In genomic region chr2:217899231-217900009, GRCh38 we compare ENCODE assay signal across 1 cellular context.
TF ChIP-seq lines count a peak whose summit lies in the region.

No MANE protein-coding gene starts in this region.

TF ChIP-seq in HepG2, 621 proteins besides CTCF, POLR2A, EP300 and RAD21 (continued from another document and continues in another):
- TF ChIP-seq THAP9 (CRISPR knock-in tag; IDR thresholded peaks at IDR 0.05; ENCODE audit: borderline replicate concordance) (0 out of 2 replicates have a peak, but pooled peaks have one; percentile 16), MYC (CRISPR knock-in tag; IDR thresholded peaks at IDR 0.05; ENCODE audit: borderline replicate concordance) (peak; percentile 72; the same call in 1 of the 2 replicates), MTF1 (CRISPR knock-in tag; IDR thresholded peaks at IDR 0.05) (no peak), ZNF773 (CRISPR knock-in tag; IDR thresholded peaks at IDR 0.05; ENCODE audit: borderline replicate concordance) (no peak), ATRX (CRISPR knock-in tag; IDR thresholded peaks at IDR 0.05; ENCODE audit: borderline replicate concordance) (no peak), SPEN (CRISPR knock-in tag; IDR thresholded peaks at IDR 0.05; ENCODE audit: low read depth) (peak; percentile 30; the same call in 1 of the 2 replicates), ZSCAN22 (CRISPR knock-in tag; IDR thresholded peaks at IDR 0.05) (no peak), TEAD2 (CRISPR knock-in tag; IDR thresholded peaks at IDR 0.05) (no peak), ZFP37 (CRISPR knock-in tag; IDR thresholded peaks at IDR 0.05; ENCODE audit: borderline replicate concordance) (0 out of 2 replicates have a peak, but pooled peaks have one; percentile 21), SMARCE1 (IDR thresholded peaks at IDR 0.05; ENCODE audit: borderline replicate concordance) (no peak), TIGD3 (CRISPR knock-in tag; IDR thresholded peaks at IDR 0.05; ENCODE audit: borderline replicate concordance) (no peak), DR1 (CRISPR knock-in tag; IDR thresholded peaks at IDR 0.05) (no peak), ZNF781 (CRISPR knock-in tag; IDR thresholded peaks at IDR 0.05; ENCODE audit: borderline replicate concordance, not compliant biosample characterization) (no peak), ZNF550 (CRISPR knock-in tag; IDR thresholded peaks at IDR 0.05; ENCODE audit: borderline replicate concordance) (no peak), PITX1 (CRISPR knock-in tag; IDR thresholded peaks at IDR 0.05) (peak; percentile 35), MIER3 (CRISPR knock-in tag; IDR thresholded peaks at IDR 0.05; ENCODE audit: borderline replicate concordance) (peak; percentile 88), ZNF292 (CRISPR knock-in tag; IDR thresholded peaks at IDR 0.05; ENCODE audit: borderline replicate concordance, low read depth) (peak; percentile 89), ZNF598 (CRISPR knock-in tag; IDR thresholded peaks at IDR 0.05; ENCODE audit: borderline replicate concordance) (0 out of 2 replicates have a peak, but pooled peaks have one; percentile 67), PTBP1 (IDR thresholded peaks at IDR 0.05; ENCODE audit: low read depth, low read length, poor library complexity, severe bottlenecking) (peak; percentile 52), MED8 (CRISPR knock-in tag; IDR thresholded peaks at IDR 0.05; ENCODE audit: insufficient replicate concordance) (no peak), GPN1 (CRISPR knock-in tag; IDR thresholded peaks at IDR 0.05; ENCODE audit: borderline replicate concordance) (no peak), ZNF572 (CRISPR knock-in tag; IDR thresholded peaks at IDR 0.05) (no peak), PHF8 (CRISPR knock-in tag; IDR thresholded peaks at IDR 0.05) (0 out of 2 replicates have a peak, but pooled peaks have one; percentile 15), RXRB (CRISPR knock-in tag; IDR thresholded peaks at IDR 0.05; ENCODE audit: borderline replicate concordance) (peak; percentile 82), LCORL (IDR thresholded peaks at IDR 0.05) (no peak), LCORL (CRISPR knock-in tag; IDR thresholded peaks at IDR 0.05) (peak; percentile 93), SOX13 (IDR thresholded peaks at IDR 0.05) (no peak), SOX13 (CRISPR knock-in tag; conservative IDR thresholded peaks at IDR 0.05 in 1 of 2, IDR thresholded peaks at IDR 0.05 in 1 of 2) (peak in 1 of 2 experiments; percentile 7; a peak in 1 of 4 replicates), KMT2A (CRISPR knock-in tag; IDR thresholded peaks at IDR 0.05) (no peak; the same call in 1 of the 2 replicates), ZNF414 (CRISPR knock-in tag; IDR thresholded peaks at IDR 0.05) (0 out of 2 replicates have a peak, but pooled peaks have one; percentile 56), STAG1 (CRISPR knock-in tag; IDR thresholded peaks at IDR 0.05) (peak; percentile 62), PHF21A (CRISPR knock-in tag; IDR thresholded peaks at IDR 0.05) (peak; percentile 85), SP5 (CRISPR knock-in tag; IDR thresholded peaks at IDR 0.05; ENCODE audit: borderline replicate concordance, low read depth) (peak; percentile 90), BCL6 (CRISPR knock-in tag; IDR thresholded peaks at IDR 0.05) (peak; percentile 57), ZBTB49 (CRISPR knock-in tag; IDR thresholded peaks at IDR 0.05; ENCODE audit: borderline replicate concordance) (no peak), DZIP1 (CRISPR knock-in tag; IDR thresholded peaks at IDR 0.05) (no peak), TARDBP (CRISPR knock-in tag; IDR thresholded peaks at IDR 0.05) (peak; percentile 65; the same call in 1 of the 2 replicates), ZNF780A (CRISPR knock-in tag; IDR thresholded peaks at IDR 0.05) (no peak), ASH2L (IDR thresholded peaks at IDR 0.05; ENCODE audit: insufficient read length, low read depth, low read length) (peak; percentile 57), AGO2 (optimal IDR thresholded peaks at IDR 0.05; ENCODE audit: low read depth, low read length) (no peak), KAT7 (CRISPR knock-in tag; IDR thresholded peaks at IDR 0.05; ENCODE audit: borderline replicate concordance) (0 out of 2 replicates have a peak, but pooled peaks have one; percentile 52), ZBTB4 (CRISPR knock-in tag; IDR thresholded peaks at IDR 0.05; ENCODE audit: borderline replicate concordance) (peak; percentile 15; the same call in 1 of the 2 replicates), ZFY (CRISPR knock-in tag; IDR thresholded peaks at IDR 0.05) (peak; percentile 50), ZNF263 (CRISPR knock-in tag; IDR thresholded peaks at IDR 0.05) (no peak), ZBTB1 (CRISPR knock-in tag; IDR thresholded peaks at IDR 0.05; ENCODE audit: borderline replicate concordance) (no peak), JUND (CRISPR knock-in tag; IDR thresholded peaks at IDR 0.05) (peak; percentile 63; the same call in 1 of the 2 replicates), ARHGAP35 (CRISPR knock-in tag; IDR thresholded peaks at IDR 0.05; ENCODE audit: borderline replicate concordance) (0 out of 2 replicates have a peak, but pooled peaks have one; percentile 46), SRY (CRISPR knock-in tag; IDR thresholded peaks at IDR 0.05) (no peak), MLLT10 (CRISPR knock-in tag; IDR thresholded peaks at IDR 0.05) (no peak), RXRA (CRISPR knock-in tag; IDR thresholded peaks at IDR 0.05) (peak; percentile 66; the same call in 1 of the 2 replicates), ZNF430 (CRISPR knock-in tag; IDR thresholded peaks at IDR 0.05) (0 out of 2 replicates have a peak, but pooled peaks have one; percentile 18), NFYC (CRISPR knock-in tag; IDR thresholded peaks at IDR 0.05) (peak; percentile 31; the same call in 1 of the 2 replicates), THAP7 (CRISPR knock-in tag; IDR thresholded peaks at IDR 0.05) (0 out of 2 replicates have a peak, but pooled peaks have one; percentile 17), ZNF446 (CRISPR knock-in tag; IDR thresholded peaks at IDR 0.05) (0 out of 2 replicates have a peak, but pooled peaks have one; percentile 23), GMEB2 (CRISPR knock-in tag; IDR thresholded peaks at IDR 0.05; ENCODE audit: low read depth) (0 out of 2 replicates have a peak, but pooled peaks have one; percentile 32), TAF15 (IDR thresholded peaks at IDR 0.05; ENCODE audit: low read depth, low read length, poor library complexity, severe bottlenecking) (no peak)
